1 cellular context compared by ENCODE assay signal in genomic region chr9:126672634-126673284, GRCh38.
TF ChIP-seq lines count a peak whose summit lies in the region.

No MANE protein-coding gene starts in this region.

TF ChIP-seq in H1, 55 proteins besides CTCF, POLR2A, EP300 and RAD21 (continued from another document):
- TF ChIP-seq MAX (IDR thresholded peaks at IDR 0.05), result peak; percentile 45
- TF ChIP-seq SIN3A (conservative IDR thresholded peaks at IDR 0.05 in 1 of 2, IDR thresholded peaks at IDR 0.05 in 1 of 2; ENCODE audit: low read depth in 1 of 2, low read length in 2 of 2), result no peak
- TF ChIP-seq HDAC2 (IDR thresholded peaks at IDR 0.05; ENCODE audit: borderline replicate concordance in 1 of 2, low read depth in 2 of 2, low read length in 2 of 2), result peak in 1 of 2 experiments; percentile 82; a peak in 2 of 4 replicates
- peak; percentile 78 for TF ChIP-seq KDM1A (IDR thresholded peaks at IDR 0.05; ENCODE audit: borderline replicate concordance, low read length)
